1 cellular context compared by ENCODE assay signal in the genomic region with DNA sequence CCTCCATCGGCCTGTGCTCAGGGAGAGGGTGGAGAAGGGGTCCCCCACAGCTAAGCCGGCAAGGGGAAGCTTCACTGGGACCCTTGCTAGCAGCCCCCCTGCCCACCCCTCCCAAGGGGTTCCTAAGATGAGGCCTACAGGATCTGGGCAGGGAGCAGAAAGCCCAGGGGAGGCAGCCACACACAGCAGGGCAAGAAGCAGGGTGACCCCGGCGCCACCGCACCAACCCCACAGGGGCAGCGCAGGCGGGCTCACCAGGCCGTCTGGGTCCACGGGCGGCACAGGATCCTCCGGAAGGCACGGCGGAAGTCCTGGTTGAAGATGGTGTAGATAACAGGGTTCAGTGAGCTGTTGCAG.
TF ChIP-seq lines count a peak whose summit lies in the region.

No MANE protein-coding gene starts in this region.

TF ChIP-seq in K562, 482 proteins besides CTCF, POLR2A, EP300 and RAD21:
- TF ChIP-seq NFIX (CRISPR knock-in tag; IDR thresholded peaks at IDR 0.05; ENCODE audit: low read depth), result no peak
- TF ChIP-seq, protein P1, sequence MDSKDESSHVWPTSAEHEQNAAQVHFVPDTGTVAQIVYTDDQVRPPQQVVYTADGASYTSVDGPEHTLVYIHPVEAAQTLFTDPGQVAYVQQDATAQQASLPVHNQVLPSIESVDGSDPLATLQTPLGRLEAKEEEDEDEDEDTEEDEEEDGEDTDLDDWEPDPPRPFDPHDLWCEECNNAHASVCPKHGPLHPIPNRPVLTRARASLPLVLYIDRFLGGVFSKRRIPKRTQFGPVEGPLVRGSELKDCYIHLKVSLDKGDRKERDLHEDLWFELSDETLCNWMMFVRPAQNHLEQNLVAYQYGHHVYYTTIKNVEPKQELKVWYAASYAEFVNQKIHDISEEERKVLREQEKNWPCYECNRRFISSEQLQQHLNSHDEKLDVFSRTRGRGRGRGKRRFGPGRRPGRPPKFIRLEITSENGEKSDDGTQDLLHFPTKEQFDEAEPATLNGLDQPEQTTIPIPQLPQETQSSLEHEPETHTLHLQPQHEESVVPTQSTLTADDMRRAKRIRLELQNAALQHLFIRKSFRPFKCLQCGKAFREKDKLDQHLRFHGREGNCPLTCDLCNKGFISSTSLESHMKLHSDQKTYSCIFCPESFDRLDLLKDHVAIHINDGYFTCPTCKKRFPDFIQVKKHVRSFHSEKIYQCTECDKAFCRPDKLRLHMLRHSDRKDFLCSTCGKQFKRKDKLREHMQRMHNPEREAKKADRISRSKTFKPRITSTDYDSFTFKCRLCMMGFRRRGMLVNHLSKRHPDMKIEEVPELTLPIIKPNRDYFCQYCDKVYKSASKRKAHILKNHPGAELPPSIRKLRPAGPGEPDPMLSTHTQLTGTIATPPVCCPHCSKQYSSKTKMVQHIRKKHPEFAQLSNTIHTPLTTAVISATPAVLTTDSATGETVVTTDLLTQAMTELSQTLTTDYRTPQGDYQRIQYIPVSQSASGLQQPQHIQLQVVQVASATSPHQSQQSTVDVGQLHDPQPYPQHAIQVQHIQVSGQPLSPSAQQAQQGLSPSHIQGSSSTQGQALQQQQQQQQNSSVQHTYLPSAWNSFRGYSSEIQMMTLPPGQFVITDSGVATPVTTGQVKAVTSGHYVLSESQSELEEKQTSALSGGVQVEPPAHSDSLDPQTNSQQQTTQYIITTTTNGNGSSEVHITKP (IDR thresholded peaks at IDR 0.05; ENCODE audit: partially characterized antibody), result no peak
- no peak for TF ChIP-seq RBBP5 (IDR thresholded peaks at IDR 0.05; ENCODE audit: borderline replicate concordance, insufficient read depth, low read length, poor library complexity, severe bottlenecking)
- TF ChIP-seq ZKSCAN3 (CRISPR knock-in tag; IDR thresholded peaks at IDR 0.05), result no peak
- no peak for TF ChIP-seq CBX3 (IDR thresholded peaks at IDR 0.05; ENCODE audit: borderline replicate concordance in 1 of 2, low read length in 2 of 2)
- peak; percentile 53 for TF ChIP-seq NFIC (IDR thresholded peaks at IDR 0.05)
- no peak for TF ChIP-seq ZNF3 (CRISPR knock-in tag; IDR thresholded peaks at IDR 0.05)
- TF ChIP-seq ZNF764 (CRISPR knock-in tag; IDR thresholded peaks at IDR 0.05; ENCODE audit: low read depth), result no peak
TF ChIP-seq in K562: peak in this region for 1.
